ENCODE assay signal across 1 cellular context in the genomic region with DNA sequence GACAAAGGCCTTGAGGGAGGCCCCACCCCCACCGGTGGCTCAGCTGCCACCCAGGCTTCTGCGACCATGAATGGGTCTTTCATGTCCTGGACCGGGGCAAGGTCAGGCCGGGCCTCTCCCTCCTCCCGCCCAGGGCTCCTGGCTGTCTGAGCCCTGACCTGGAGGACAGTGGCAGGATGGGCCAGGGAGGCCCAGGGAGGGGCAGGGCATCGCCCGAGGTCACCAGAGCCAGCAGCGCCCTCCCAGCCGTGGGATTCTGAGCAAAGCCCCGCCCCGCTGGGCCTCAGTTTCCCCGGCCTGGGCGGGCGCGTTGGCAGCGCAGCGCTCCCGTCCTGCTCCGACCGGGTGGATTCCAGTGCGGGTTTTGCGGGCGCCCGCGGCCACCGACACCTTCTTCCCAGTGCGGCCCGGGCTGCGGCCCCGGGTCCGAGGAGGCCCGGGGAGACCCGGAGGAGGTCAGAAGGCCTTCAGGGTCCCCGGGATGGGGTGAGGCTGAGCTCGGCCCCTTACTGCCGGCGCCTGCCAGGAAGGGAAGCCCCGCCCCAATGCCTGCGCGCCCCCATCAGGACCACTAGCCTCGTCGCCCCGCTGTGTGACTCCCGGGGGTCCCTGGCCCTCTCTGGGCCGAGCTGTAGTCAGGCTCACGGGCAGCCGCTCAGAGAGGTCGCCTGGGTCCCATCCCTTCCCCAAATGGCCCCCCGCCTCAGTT.
TF ChIP-seq lines count a peak whose summit lies in the region.

No MANE protein-coding gene starts in this region.

TF ChIP-seq in HepG2, 621 proteins besides CTCF, POLR2A, EP300 and RAD21 (continued from another document and continues in another):
- no peak for TF ChIP-seq ZEB1 (IDR thresholded peaks at IDR 0.05; ENCODE audit: insufficient replicate concordance, low read depth)
- TF ChIP-seq SIN3B (IDR thresholded peaks at IDR 0.05; ENCODE audit: low read length), result no peak
- TF ChIP-seq, protein P1, sequence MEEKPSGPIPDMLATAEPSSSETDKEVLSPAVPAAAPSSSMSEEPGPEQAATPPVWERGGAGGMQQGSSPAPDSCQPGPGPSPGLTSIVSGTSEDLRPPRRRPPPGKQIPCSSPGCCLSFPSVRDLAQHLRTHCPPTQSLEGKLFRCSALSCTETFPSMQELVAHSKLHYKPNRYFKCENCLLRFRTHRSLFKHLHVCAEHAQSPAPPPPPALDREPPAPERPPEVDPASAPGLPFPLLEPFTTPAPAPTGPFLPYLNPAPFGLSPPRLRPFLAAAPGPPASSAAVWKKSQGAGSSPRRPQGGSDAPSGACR (CRISPR knock-in tag; IDR thresholded peaks at IDR 0.05), result 0 out of 2 replicates have a peak, but pooled peaks have one; percentile 72
- TF ChIP-seq ZNF12 (CRISPR knock-in tag; IDR thresholded peaks at IDR 0.05), result peak; percentile 63; the same call in 1 of the 2 replicates
- TF ChIP-seq GLI4 (CRISPR knock-in tag; IDR thresholded peaks at IDR 0.05; ENCODE audit: borderline replicate concordance), result no peak
- no peak for TF ChIP-seq NPAS2 (CRISPR knock-in tag; IDR thresholded peaks at IDR 0.05; ENCODE audit: borderline replicate concordance)
- peak; percentile 46; the same call in 1 of the 2 replicates for TF ChIP-seq ZNF839 (CRISPR knock-in tag; IDR thresholded peaks at IDR 0.05; ENCODE audit: borderline replicate concordance)
- TF ChIP-seq, protein P2, sequence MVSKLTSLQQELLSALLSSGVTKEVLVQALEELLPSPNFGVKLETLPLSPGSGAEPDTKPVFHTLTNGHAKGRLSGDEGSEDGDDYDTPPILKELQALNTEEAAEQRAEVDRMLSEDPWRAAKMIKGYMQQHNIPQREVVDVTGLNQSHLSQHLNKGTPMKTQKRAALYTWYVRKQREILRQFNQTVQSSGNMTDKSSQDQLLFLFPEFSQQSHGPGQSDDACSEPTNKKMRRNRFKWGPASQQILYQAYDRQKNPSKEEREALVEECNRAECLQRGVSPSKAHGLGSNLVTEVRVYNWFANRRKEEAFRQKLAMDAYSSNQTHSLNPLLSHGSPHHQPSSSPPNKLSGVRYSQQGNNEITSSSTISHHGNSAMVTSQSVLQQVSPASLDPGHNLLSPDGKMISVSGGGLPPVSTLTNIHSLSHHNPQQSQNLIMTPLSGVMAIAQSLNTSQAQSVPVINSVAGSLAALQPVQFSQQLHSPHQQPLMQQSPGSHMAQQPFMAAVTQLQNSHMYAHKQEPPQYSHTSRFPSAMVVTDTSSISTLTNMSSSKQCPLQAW (CRISPR knock-in tag; IDR thresholded peaks at IDR 0.05), result 0 out of 2 replicates have a peak, but pooled peaks have one; percentile 24
- TF ChIP-seq ZNF225 (CRISPR knock-in tag; IDR thresholded peaks at IDR 0.05), result no peak
- TF ChIP-seq NR2F6 (IDR thresholded peaks at IDR 0.05), result peak; percentile 92
- peak; percentile 99 for TF ChIP-seq NR2F6 (CRISPR knock-in tag; IDR thresholded peaks at IDR 0.05)
- TF ChIP-seq NAIF1 (CRISPR knock-in tag; IDR thresholded peaks at IDR 0.05; ENCODE audit: borderline replicate concordance), result no peak
- TF ChIP-seq, protein P3, sequence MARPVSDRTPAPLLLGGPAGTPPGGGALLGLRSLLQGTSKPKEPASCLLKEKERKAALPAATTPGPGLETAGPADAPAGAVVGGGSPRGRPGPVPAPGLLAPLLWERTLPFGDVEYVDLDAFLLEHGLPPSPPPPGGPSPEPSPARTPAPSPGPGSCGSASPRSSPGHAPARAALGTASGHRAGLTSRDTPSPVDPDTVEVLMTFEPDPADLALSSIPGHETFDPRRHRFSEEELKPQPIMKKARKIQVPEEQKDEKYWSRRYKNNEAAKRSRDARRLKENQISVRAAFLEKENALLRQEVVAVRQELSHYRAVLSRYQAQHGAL (CRISPR knock-in tag; IDR thresholded peaks at IDR 0.05; ENCODE audit: not compliant biosample characterization), result peak; percentile 37
- TF ChIP-seq ERF (CRISPR knock-in tag; IDR thresholded peaks at IDR 0.05), result peak; percentile 63; the same call in 1 of the 2 replicates
- TF ChIP-seq POLR2G (IDR thresholded peaks at IDR 0.05; ENCODE audit: low read depth, low read length), result peak; percentile 61
- TF ChIP-seq, protein P4, sequence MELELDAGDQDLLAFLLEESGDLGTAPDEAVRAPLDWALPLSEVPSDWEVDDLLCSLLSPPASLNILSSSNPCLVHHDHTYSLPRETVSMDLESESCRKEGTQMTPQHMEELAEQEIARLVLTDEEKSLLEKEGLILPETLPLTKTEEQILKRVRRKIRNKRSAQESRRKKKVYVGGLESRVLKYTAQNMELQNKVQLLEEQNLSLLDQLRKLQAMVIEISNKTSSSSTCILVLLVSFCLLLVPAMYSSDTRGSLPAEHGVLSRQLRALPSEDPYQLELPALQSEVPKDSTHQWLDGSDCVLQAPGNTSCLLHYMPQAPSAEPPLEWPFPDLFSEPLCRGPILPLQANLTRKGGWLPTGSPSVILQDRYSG (CRISPR knock-in tag; IDR thresholded peaks at IDR 0.05), result peak; percentile 83; the same call in 1 of the 2 replicates
- TF ChIP-seq ZNF782 (CRISPR knock-in tag; IDR thresholded peaks at IDR 0.05; ENCODE audit: borderline replicate concordance), result 0 out of 2 replicates have a peak, but pooled peaks have one; percentile 43
- TF ChIP-seq, protein P5, sequence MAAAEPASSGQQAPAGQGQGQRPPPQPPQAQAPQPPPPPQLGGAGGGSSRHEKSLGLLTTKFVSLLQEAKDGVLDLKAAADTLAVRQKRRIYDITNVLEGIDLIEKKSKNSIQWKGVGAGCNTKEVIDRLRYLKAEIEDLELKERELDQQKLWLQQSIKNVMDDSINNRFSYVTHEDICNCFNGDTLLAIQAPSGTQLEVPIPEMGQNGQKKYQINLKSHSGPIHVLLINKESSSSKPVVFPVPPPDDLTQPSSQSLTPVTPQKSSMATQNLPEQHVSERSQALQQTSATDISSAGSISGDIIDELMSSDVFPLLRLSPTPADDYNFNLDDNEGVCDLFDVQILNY (CRISPR knock-in tag; conservative IDR thresholded peaks at IDR 0.05), result 0 out of 2 replicates have a peak, but pooled peaks have one; percentile 15
- TF ChIP-seq, protein P6, sequence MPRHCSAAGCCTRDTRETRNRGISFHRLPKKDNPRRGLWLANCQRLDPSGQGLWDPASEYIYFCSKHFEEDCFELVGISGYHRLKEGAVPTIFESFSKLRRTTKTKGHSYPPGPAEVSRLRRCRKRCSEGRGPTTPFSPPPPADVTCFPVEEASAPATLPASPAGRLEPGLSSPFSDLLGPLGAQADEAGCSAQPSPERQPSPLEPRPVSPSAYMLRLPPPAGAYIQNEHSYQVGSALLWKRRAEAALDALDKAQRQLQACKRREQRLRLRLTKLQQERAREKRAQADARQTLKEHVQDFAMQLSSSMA (CRISPR knock-in tag; IDR thresholded peaks at IDR 0.05), result no peak
- TF ChIP-seq ARID2 (CRISPR knock-in tag; IDR thresholded peaks at IDR 0.05; ENCODE audit: borderline replicate concordance), result no peak
- TF ChIP-seq, protein P7, sequence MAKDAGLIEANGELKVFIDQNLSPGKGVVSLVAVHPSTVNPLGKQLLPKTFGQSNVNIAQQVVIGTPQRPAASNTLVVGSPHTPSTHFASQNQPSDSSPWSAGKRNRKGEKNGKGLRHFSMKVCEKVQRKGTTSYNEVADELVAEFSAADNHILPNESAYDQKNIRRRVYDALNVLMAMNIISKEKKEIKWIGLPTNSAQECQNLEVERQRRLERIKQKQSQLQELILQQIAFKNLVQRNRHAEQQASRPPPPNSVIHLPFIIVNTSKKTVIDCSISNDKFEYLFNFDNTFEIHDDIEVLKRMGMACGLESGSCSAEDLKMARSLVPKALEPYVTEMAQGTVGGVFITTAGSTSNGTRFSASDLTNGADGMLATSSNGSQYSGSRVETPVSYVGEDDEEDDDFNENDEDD (CRISPR knock-in tag; IDR thresholded peaks at IDR 0.05; ENCODE audit: borderline replicate concordance), result peak; percentile 57; the same call in 1 of the 2 replicates
- no peak for TF ChIP-seq NBN (conservative IDR thresholded peaks at IDR 0.05)
- peak; percentile 94 for TF ChIP-seq ZMYM3 (CRISPR knock-in tag; IDR thresholded peaks at IDR 0.05)
- 0 out of 2 replicates have a peak, but pooled peaks have one; percentile 38 for TF ChIP-seq ZNF441 (CRISPR knock-in tag; IDR thresholded peaks at IDR 0.05; ENCODE audit: borderline replicate concordance)
- TF ChIP-seq ZNF430 (CRISPR knock-in tag; IDR thresholded peaks at IDR 0.05), result peak; percentile 72; the same call in 1 of the 2 replicates
- TF ChIP-seq SNRNP70 (IDR thresholded peaks at IDR 0.05; ENCODE audit: low read depth, low read length), result no peak
- TF ChIP-seq AGO1 (IDR thresholded peaks at IDR 0.05; ENCODE audit: low read depth, low read length, poor library complexity, severe bottlenecking), result peak; percentile 69
- peak; percentile 82 for TF ChIP-seq KDM5B (CRISPR knock-in tag; IDR thresholded peaks at IDR 0.05; ENCODE audit: borderline replicate concordance)
- TF ChIP-seq SALL2 (CRISPR knock-in tag; IDR thresholded peaks at IDR 0.05), result peak; percentile 89
- peak; percentile 89 for TF ChIP-seq HDAC1 (CRISPR knock-in tag; IDR thresholded peaks at IDR 0.05)
- TF ChIP-seq MBD4 (IDR thresholded peaks at IDR 0.05; ENCODE audit: borderline replicate concordance, low read length), result no peak
- no peak; the same call in 1 of the 2 replicates for TF ChIP-seq ZIK1 (CRISPR knock-in tag; IDR thresholded peaks at IDR 0.05; ENCODE audit: borderline replicate concordance, low read depth)
- TF ChIP-seq KDM4B (CRISPR knock-in tag; IDR thresholded peaks at IDR 0.05), result no peak; the same call in 1 of the 2 replicates
- TF ChIP-seq, protein P8, sequence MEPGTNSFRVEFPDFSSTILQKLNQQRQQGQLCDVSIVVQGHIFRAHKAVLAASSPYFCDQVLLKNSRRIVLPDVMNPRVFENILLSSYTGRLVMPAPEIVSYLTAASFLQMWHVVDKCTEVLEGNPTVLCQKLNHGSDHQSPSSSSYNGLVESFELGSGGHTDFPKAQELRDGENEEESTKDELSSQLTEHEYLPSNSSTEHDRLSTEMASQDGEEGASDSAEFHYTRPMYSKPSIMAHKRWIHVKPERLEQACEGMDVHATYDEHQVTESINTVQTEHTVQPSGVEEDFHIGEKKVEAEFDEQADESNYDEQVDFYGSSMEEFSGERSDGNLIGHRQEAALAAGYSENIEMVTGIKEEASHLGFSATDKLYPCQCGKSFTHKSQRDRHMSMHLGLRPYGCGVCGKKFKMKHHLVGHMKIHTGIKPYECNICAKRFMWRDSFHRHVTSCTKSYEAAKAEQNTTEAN (CRISPR knock-in tag; conservative IDR thresholded peaks at IDR 0.05), result peak; percentile 90
- TF ChIP-seq SKI (IDR thresholded peaks at IDR 0.05; ENCODE audit: partially characterized antibody), result peak; percentile 81
- peak; percentile 88 for TF ChIP-seq HDAC2 (CRISPR knock-in tag; IDR thresholded peaks at IDR 0.05)
- TF ChIP-seq ZNF674 (CRISPR knock-in tag; IDR thresholded peaks at IDR 0.05; ENCODE audit: low read depth), result no peak
- TF ChIP-seq, protein P9, sequence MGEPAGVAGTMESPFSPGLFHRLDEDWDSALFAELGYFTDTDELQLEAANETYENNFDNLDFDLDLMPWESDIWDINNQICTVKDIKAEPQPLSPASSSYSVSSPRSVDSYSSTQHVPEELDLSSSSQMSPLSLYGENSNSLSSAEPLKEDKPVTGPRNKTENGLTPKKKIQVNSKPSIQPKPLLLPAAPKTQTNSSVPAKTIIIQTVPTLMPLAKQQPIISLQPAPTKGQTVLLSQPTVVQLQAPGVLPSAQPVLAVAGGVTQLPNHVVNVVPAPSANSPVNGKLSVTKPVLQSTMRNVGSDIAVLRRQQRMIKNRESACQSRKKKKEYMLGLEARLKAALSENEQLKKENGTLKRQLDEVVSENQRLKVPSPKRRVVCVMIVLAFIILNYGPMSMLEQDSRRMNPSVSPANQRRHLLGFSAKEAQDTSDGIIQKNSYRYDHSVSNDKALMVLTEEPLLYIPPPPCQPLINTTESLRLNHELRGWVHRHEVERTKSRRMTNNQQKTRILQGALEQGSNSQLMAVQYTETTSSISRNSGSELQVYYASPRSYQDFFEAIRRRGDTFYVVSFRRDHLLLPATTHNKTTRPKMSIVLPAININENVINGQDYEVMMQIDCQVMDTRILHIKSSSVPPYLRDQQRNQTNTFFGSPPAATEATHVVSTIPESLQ (CRISPR knock-in tag; conservative IDR thresholded peaks at IDR 0.05), result 0 out of 2 replicates have a peak, but pooled peaks have one; percentile 72
- no peak for TF ChIP-seq ZNF75D (CRISPR knock-in tag; IDR thresholded peaks at IDR 0.05; ENCODE audit: borderline replicate concordance)
- peak; percentile 48; the same call in 1 of the 2 replicates for TF ChIP-seq EEA1 (CRISPR knock-in tag; IDR thresholded peaks at IDR 0.05; ENCODE audit: borderline replicate concordance)
- peak; percentile 72; the same call in 1 of the 2 replicates for TF ChIP-seq ZNF773 (CRISPR knock-in tag; IDR thresholded peaks at IDR 0.05; ENCODE audit: borderline replicate concordance)
- no peak for TF ChIP-seq MLLT10 (CRISPR knock-in tag; IDR thresholded peaks at IDR 0.05)
- TF ChIP-seq ZNF431 (CRISPR knock-in tag; IDR thresholded peaks at IDR 0.05; ENCODE audit: borderline replicate concordance, low read depth), result no peak
- TF ChIP-seq CBX5 (CRISPR knock-in tag; IDR thresholded peaks at IDR 0.05; ENCODE audit: borderline replicate concordance), result peak; percentile 67; the same call in 1 of the 2 replicates
- no peak for TF ChIP-seq MAFK (conservative IDR thresholded peaks at IDR 0.05 in 1 of 2, IDR thresholded peaks at IDR 0.05 in 1 of 2; ENCODE audit: low read length in 2 of 2)
- TF ChIP-seq GATAD1 (CRISPR knock-in tag; IDR thresholded peaks at IDR 0.05), result no peak
- TF ChIP-seq, protein P10, sequence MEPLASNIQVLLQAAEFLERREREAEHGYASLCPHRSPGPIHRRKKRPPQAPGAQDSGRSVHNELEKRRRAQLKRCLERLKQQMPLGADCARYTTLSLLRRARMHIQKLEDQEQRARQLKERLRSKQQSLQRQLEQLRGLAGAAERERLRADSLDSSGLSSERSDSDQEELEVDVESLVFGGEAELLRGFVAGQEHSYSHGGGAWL (CRISPR knock-in tag; IDR thresholded peaks at IDR 0.05), result peak; percentile 55; the same call in 1 of the 2 replicates
- TF ChIP-seq HOXA7 (CRISPR knock-in tag; IDR thresholded peaks at IDR 0.05), result no peak
- no peak for TF ChIP-seq U2AF2 (IDR thresholded peaks at IDR 0.05; ENCODE audit: low read depth, low read length)
- TF ChIP-seq PTBP1 (IDR thresholded peaks at IDR 0.05; ENCODE audit: low read depth, low read length, poor library complexity, severe bottlenecking), result peak; percentile 33
- TF ChIP-seq ZNF558 (CRISPR knock-in tag; IDR thresholded peaks at IDR 0.05; ENCODE audit: borderline replicate concordance), result 0 out of 2 replicates have a peak, but pooled peaks have one; percentile 52
- TF ChIP-seq, protein P11, sequence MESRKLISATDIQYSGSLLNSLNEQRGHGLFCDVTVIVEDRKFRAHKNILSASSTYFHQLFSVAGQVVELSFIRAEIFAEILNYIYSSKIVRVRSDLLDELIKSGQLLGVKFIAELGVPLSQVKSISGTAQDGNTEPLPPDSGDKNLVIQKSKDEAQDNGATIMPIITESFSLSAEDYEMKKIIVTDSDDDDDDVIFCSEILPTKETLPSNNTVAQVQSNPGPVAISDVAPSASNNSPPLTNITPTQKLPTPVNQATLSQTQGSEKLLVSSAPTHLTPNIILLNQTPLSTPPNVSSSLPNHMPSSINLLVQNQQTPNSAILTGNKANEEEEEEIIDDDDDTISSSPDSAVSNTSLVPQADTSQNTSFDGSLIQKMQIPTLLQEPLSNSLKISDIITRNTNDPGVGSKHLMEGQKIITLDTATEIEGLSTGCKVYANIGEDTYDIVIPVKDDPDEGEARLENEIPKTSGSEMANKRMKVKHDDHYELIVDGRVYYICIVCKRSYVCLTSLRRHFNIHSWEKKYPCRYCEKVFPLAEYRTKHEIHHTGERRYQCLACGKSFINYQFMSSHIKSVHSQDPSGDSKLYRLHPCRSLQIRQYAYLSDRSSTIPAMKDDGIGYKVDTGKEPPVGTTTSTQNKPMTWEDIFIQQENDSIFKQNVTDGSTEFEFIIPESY (CRISPR knock-in tag; IDR thresholded peaks at IDR 0.05), result peak; percentile 20; the same call in 1 of the 2 replicates
- TF ChIP-seq ZNF343 (CRISPR knock-in tag; IDR thresholded peaks at IDR 0.05), result peak; percentile 76; the same call in 1 of the 2 replicates
- TF ChIP-seq NONO (IDR thresholded peaks at IDR 0.05), result no peak
- peak; percentile 95 for TF ChIP-seq NONO (CRISPR knock-in tag; conservative IDR thresholded peaks at IDR 0.05)
